In the genomic region with DNA sequence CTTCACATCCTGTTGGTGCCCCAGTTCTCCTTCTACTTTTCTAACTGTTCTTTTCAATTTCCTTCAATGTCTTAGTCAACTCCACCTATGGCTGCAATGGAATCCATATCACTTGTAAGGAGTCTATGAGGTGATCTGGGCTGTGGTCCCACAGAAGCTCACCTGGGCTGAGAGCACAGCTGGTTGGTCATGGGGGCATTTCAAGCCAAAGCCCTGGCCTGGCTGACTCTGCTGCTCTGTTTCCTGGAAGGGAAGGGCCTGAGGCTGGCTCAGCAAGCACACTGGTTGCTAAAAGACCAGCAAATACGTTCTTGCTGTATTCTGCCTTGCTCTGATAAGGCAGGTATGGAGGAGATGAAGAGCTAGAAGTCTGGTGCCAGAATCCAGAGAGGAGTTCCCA, we compare ENCODE assay signal across 23 cellular contexts. TPM values are rescaled to one million over a fixed set of nuclear protein-coding genes. Genes with fewer than 3 reads are reported as not detected.
DNase-seq lines count a peak whose midpoint lies in the region; TF ChIP-seq lines count a peak whose summit lies in the region.
"Had no signal": no experiment of that assay in that cellular context is flagged by ENCODE, and none has a peak within 500 bp of the region (broad histone marks: within the 10 kb centered on the region; RNA-seq: fewer than 3 reads in every experiment).

No MANE protein-coding gene starts in this region.

- intact Hi-C loops in Caco-2 (cut with micrococcal nuclease; ENCODE audit: unreplicated experiment), result no loop called here
- intact Hi-C loops in sigmoid colon (cut with DNase I), result no loop called here

- no peak for TF ChIP-seq POLR2A in Peyer's patch (IDR thresholded peaks at IDR 0.05)
- no peak for TF ChIP-seq POLR2A in sigmoid colon (IDR thresholded peaks at IDR 0.05)

- peak overlapping the region; percentile 21 for H3K27ac Mint-ChIP-seq in Caco-2 (ENCODE audit: unreplicated experiment)
- H3K27ac Mint-ChIP-seq: CD4-positive, alpha-beta T cell had no signal

- H3K4me3 Mint-ChIP-seq in Caco-2 (ENCODE audit: unreplicated experiment), result no peak overlapping the region
- H3K4me3 Mint-ChIP-seq: CD4-positive, alpha-beta T cell had no signal

- BruUV-seq in Caco-2 (replicated peaks; lab: Mats Ljungman, UMichigan), result no TSS peak

- H3K4me1 ChIP-seq in Caco-2, result peaks cover 41% of the 10 kb centered on the region
- peaks cover 0 to 13% (median 0%) of the 10 kb centered on the region in 4 donors for H3K4me1 ChIP-seq in Peyer's patch
- H3K4me1 ChIP-seq in sigmoid colon, result peaks cover 0 to 10% (median 7%) of the 10 kb centered on the region in 4 donors

- H3K27me3 Mint-ChIP-seq in Caco-2 (ENCODE audit: insufficient read depth, unreplicated experiment), result no peaks in the 10 kb centered on the region
- H3K27me3 Mint-ChIP-seq: CD4-positive, alpha-beta T cell had no signal

- CTCF ChIA-PET in Caco-2 (lab: Charles Lee), result interaction anchor here (1.3 kb wide), 1 partner anchor 13 kb away, joined by 3 read pairs; no protein-coding TSS in a partner anchor

- H3K27me3 ChIP-seq in Caco-2 (replicated peaks; ENCODE audit: control insufficient read depth, insufficient read depth, low read length), result no peaks in the 10 kb centered on the region
- no peaks in the 10 kb centered on the region for H3K27me3 ChIP-seq in Peyer's patch
- H3K27me3 ChIP-seq in sigmoid colon, result no peaks in the 10 kb centered on the region
- H3K27me3 ChIP-seq: BLaER1 had no signal

- H3K9me3 Mint-ChIP-seq in Caco-2 (ENCODE audit: unreplicated experiment), result peaks cover 11% of the 10 kb centered on the region

- peak in 1 of 2 experiments; percentile 6 for DNase-seq in Caco-2
- DNase-seq in Peyer's patch, result peak in 2 of 3 donors; percentile 15 to 19
- peak; percentile 43 for DNase-seq in mesenteric fat pad (ENCODE audit: low spot score)
- DNase-seq in sigmoid colon, result peak; percentile 9
- DNase-seq in germinal center (ENCODE audit: low spot score), result no peak
- no peak for DNase-seq in activated CD4-positive, CD25-positive, alpha-beta regulatory T cell treated with anti-CD3 and anti-CD28 coated beads, Interleukin-2, amount 50 U/mL, for 72 hours
- DNase-seq in GM03348 (ENCODE audit: low spot score), result no peak
- no peak for DNase-seq in RKO (ENCODE audit: low spot score)
- DNase-seq: CD4-positive, alpha-beta T cell; DMS53; NCI-H1092 treated with DMSO at 0.1 percent for 48 hours; NCI-H1436; NCI-H187; NCI-H2081 treated with DMSO at 0.1 percent for 48 hours; NCI-H2171; NCI-H226; NCI-H510A; NCI-H69; SK-N-SH had no signal

- TF ChIP-seq CTCF in Caco-2 (IDR thresholded peaks at IDR 0.05; ENCODE audit: insufficient read depth in 1 of 2, low read depth in 1 of 2, low read length in 1 of 2, severe bottlenecking in 1 of 2, unreplicated experiment in 1 of 2) (no peak), Peyer's patch (IDR thresholded peaks at IDR 0.05) (no peak), sigmoid colon (IDR thresholded peaks at IDR 0.05) (no peak)

- H3K9me3 ChIP-seq in Caco-2, result peaks cover 16% of the 10 kb centered on the region
- peaks cover 0 to 8% (median 0%) of the 10 kb centered on the region in 4 donors for H3K9me3 ChIP-seq in Peyer's patch
- no peaks in the 10 kb centered on the region for H3K9me3 ChIP-seq in sigmoid colon

- POLR2A ChIA-PET in Caco-2 (lab: Charles Lee), result no interaction called here

- no peak overlapping the region for H3K27ac ChIP-seq in Peyer's patch
- H3K27ac ChIP-seq in sigmoid colon, result no peak overlapping the region
- H3K27ac ChIP-seq: BLaER1, HL-60 had no signal

- H3K4me3 ChIP-seq in Caco-2 (ENCODE audit: low read depth, low read length) (no peak overlapping the region), Peyer's patch (no peak overlapping the region), sigmoid colon (no peak overlapping the region)
- H3K4me3 ChIP-seq: BLaER1, GM12878 had no signal

- H3K36me3 ChIP-seq in Caco-2 (ENCODE audit: control insufficient read depth, insufficient read depth, low read length) (no peaks in the 10 kb centered on the region), Peyer's patch (no peaks in the 10 kb centered on the region), sigmoid colon (no peaks in the 10 kb centered on the region)
- H3K36me3 ChIP-seq: BLaER1 had no signal

- H3K36me3 Mint-ChIP-seq in Caco-2 (ENCODE audit: insufficient read depth, unreplicated experiment), result peaks cover 21% of the 10 kb centered on the region

- 71 to 76% methylated on average over 1 of the region's 1 CpG for WGBS in sigmoid colon, 2 donors

- H3K4me1 Mint-ChIP-seq in Caco-2 (ENCODE audit: low read depth, unreplicated experiment), result peaks cover 39% of the 10 kb centered on the region

- TF ChIP-seq EP300 in sigmoid colon (IDR thresholded peaks at IDR 0.05), result no peak

RNA-seq across cellular contexts. Expression of gene AMOTL2, which starts 29.0 kb away (rescaled TPM):
- total RNA-seq in Caco-2 (2022) (220 and 271 TPM in 2 replicates), Peyer's patch (10 to 100 TPM; 20.3 to 72.8 (median 31.6) TPM), mesenteric fat pad (272 TPM), sigmoid colon (100 to 1,000 TPM in 1 of 4 donors, 10 to 100 TPM in 3; 43.5 to 112 (median 47.6) TPM)
- polyA plus RNA-seq in sigmoid colon, result 10 to 100 TPM in 1 of 3 donors, 1 to 10 TPM in 2; 1.6 to 13.8 (median 9.9) TPM
- total RNA-seq: CD4-positive, alpha-beta T cell; OCI-LY7 had no signal

Comparison
In these comparisons a context has a peak if more than half of its experiments do, and no peak if none do; other contexts are left out.
1. DNase-seq: peak in Peyer's patch (2 of 3), mesenteric fat pad (single experiment) and sigmoid colon (single experiment); none in germinal center (single experiment), activated CD4-positive, CD25-positive, alpha-beta regulatory T cell treated with anti-CD3 and anti-CD28 coated beads, Interleukin-2, amount 50 U/mL, for 72 hours (single experiment), GM03348 (single experiment) and RKO (single experiment).